14 cellular contexts compared by ENCODE assay signal in the genomic region with DNA sequence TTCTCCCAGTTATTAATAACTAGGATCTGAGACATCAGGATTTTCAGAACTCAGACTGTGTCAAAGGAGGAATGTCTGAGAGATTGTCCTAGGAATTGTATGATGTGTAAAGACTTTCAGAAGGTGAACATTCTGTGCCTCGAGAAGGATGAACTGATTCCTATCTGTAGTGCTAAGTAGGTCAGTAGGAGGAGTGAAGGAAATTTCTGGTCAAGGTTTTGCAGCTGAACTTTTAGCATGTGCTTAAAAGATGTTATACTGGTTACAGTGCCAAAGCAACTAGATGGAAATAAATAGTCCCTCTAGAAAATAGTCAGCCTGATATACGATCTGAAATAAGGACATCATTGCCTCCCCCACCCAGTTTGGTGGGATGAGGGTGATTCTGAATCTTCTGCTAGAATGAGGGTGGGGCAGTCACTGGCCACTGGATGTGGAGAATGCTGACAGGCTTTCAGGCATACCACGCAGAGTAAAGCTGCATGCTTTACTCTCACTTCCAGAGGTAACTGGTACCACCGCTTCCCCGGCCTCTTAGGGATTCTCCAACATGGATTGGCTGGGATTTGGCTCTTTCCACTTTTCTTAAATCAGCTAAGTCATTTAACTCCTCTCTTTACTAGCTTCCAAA. TPM values are rescaled to one million over a fixed set of nuclear protein-coding genes. Genes with fewer than 3 reads are reported as not detected.
DNase-seq lines count a peak whose midpoint lies in the region; ATAC-seq and TF ChIP-seq lines count a peak whose summit lies in the region.
"Had no signal": no experiment of that assay in that cellular context is flagged by ENCODE, and none has a peak within 500 bp of the region (broad histone marks: within the 10 kb centered on the region; RNA-seq: fewer than 3 reads in every experiment).

No MANE protein-coding gene starts in this region.

- peaks cover 23% of the 10 kb centered on the region for H3K4me1 Mint-ChIP-seq in HFFc6 (ENCODE audit: low read depth)
- H3K4me1 Mint-ChIP-seq: stimulated activated naive CD8-positive, alpha-beta T cell treated with anti-CD3 and anti-CD28 coated beads, Interleukin-15, amount 100 ng/mL, for 72 hours had no signal

- H3K27me3 ChIP-seq in muscle layer of colon (ENCODE audit: control insufficient read depth in 1 of 2, insufficient read depth in 2 of 2, low read length in 2 of 2), result no peaks in the 10 kb centered on the region
- no peaks in the 10 kb centered on the region for H3K27me3 ChIP-seq in thymus (ENCODE audit: control insufficient read depth, insufficient read depth)
- H3K27me3 ChIP-seq: colonic mucosa had no signal

- TF ChIP-seq CTCF in HFFc6 (IDR thresholded peaks at IDR 0.05) (no peak), choroid plexus epithelial cell (conservative IDR thresholded peaks at IDR 0.05; ENCODE audit: low read depth, low read length) (no peak), mucosa of descending colon (IDR thresholded peaks at IDR 0.05) (no peak)

- H3K36me3 ChIP-seq in muscle layer of colon (ENCODE audit: insufficient read depth, low read length) (no peaks in the 10 kb centered on the region), thymus (ENCODE audit: control insufficient read depth, insufficient read depth) (no peaks in the 10 kb centered on the region), mucosa of descending colon (ENCODE audit: low read depth) (no peaks in the 10 kb centered on the region)
- H3K36me3 ChIP-seq: colonic mucosa had no signal

- no peak for ATAC-seq in mucosa of descending colon
- ATAC-seq in HG03108 (IDR thresholded peaks at IDR 0.05; ENCODE audit: unreplicated experiment), result no peak
- ATAC-seq: activated naive CD4-positive, alpha-beta T cell treated with anti-CD3 and anti-CD28 coated beads, Interleukin-2, amount 50 U/mL, for 72 hours; stimulated activated naive CD8-positive, alpha-beta T cell treated with anti-CD3 and anti-CD28 coated beads, Interleukin-15, amount 100 ng/mL, for 72 hours had no signal

- H3K36me3 Mint-ChIP-seq in HFFc6 (ENCODE audit: low read depth), result peaks cover 10% of the 10 kb centered on the region; the same call in 1 of the 2 replicates
- H3K36me3 Mint-ChIP-seq: activated naive CD4-positive, alpha-beta T cell treated with anti-CD3 and anti-CD28 coated beads, Interleukin-2, amount 50 U/mL, for 72 hours had no signal

- H3K4me3 ChIP-seq in choroid plexus epithelial cell (ENCODE audit: low read depth, low read length) (no peak overlapping the region), muscle layer of colon (ENCODE audit: low read depth in 1 of 2, low read length in 2 of 2) (no peak overlapping the region), thymus (ENCODE audit: low read length) (no peak overlapping the region), mucosa of descending colon (no peak overlapping the region)
- H3K4me3 ChIP-seq: colonic mucosa had no signal

- 76% methylated on average over 5 of the region's 5 CpGs for WGBS in thymus

- 0 out of 2 replicates have a peak overlapping the region, but pooled peaks have one; percentile 7 for H3K27ac Mint-ChIP-seq in HFFc6
- H3K27ac Mint-ChIP-seq: activated naive CD4-positive, alpha-beta T cell treated with anti-CD3 and anti-CD28 coated beads, Interleukin-2, amount 50 U/mL, for 72 hours had no signal

- no peaks in the 10 kb centered on the region for H3K27me3 Mint-ChIP-seq in HFFc6 (ENCODE audit: insufficient read depth)
- H3K27me3 Mint-ChIP-seq: stimulated activated naive CD8-positive, alpha-beta T cell treated with anti-CD3 and anti-CD28 coated beads, Interleukin-15, amount 100 ng/mL, for 72 hours had no signal

- H3K4me1 ChIP-seq in muscle layer of colon (ENCODE audit: insufficient read depth, low read length), result peaks cover 10% of the 10 kb centered on the region
- peaks cover 4% of the 10 kb centered on the region for H3K4me1 ChIP-seq in thymus (ENCODE audit: control insufficient read depth, insufficient read depth, low read length)
- H3K4me1 ChIP-seq in mucosa of descending colon (ENCODE audit: low read depth), result no peaks in the 10 kb centered on the region
- H3K4me1 ChIP-seq: colonic mucosa had no signal

- H3K4me3 Mint-ChIP-seq in HFFc6, result no peak overlapping the region
- H3K4me3 Mint-ChIP-seq: stimulated activated naive CD8-positive, alpha-beta T cell treated with anti-CD3 and anti-CD28 coated beads, Interleukin-15, amount 100 ng/mL, for 72 hours had no signal

- H3K9me3 Mint-ChIP-seq in HFFc6, result no peaks in the 10 kb centered on the region
- H3K9me3 Mint-ChIP-seq: activated naive CD4-positive, alpha-beta T cell treated with anti-CD3 and anti-CD28 coated beads, Interleukin-2, amount 50 U/mL, for 72 hours; stimulated activated naive CD8-positive, alpha-beta T cell treated with anti-CD3 and anti-CD28 coated beads, Interleukin-15, amount 100 ng/mL, for 72 hours had no signal

- no peaks in the 10 kb centered on the region for H3K9me3 ChIP-seq in muscle layer of colon (ENCODE audit: low read length)
- H3K9me3 ChIP-seq in thymus (ENCODE audit: control insufficient read depth), result no peaks in the 10 kb centered on the region
- no peaks in the 10 kb centered on the region for H3K9me3 ChIP-seq in mucosa of descending colon
- H3K9me3 ChIP-seq: colonic mucosa had no signal

- H3K27ac ChIP-seq in muscle layer of colon (ENCODE audit: low read depth, low read length) (peak overlapping the region; percentile 14), thymus (ENCODE audit: low read depth) (peak overlapping the region; percentile 76)
- H3K27ac ChIP-seq: colonic mucosa had no signal

- intact Hi-C loops in mucosa of descending colon (cut with DNase I, micrococcal nuclease), result no loop called here

- H3K9ac ChIP-seq in muscle layer of colon (ENCODE audit: low read length), result no peak overlapping the region

- DNase-seq in HFFc6 (peak; percentile 1), choroid plexus epithelial cell (ENCODE audit: low read depth) (peak; percentile 79), mucosa of descending colon (no peak), mesenteric fat pad (ENCODE audit: low spot score) (no peak), HUDEP-2 (lab: John Stamatoyannopoulos, UW; ENCODE audit: unreplicated experiment in 76 of 76) (no peak)
- DNase-seq: colonic mucosa; COR-L47; NCI-H2171; OCI-M1; stimulated activated naive CD8-positive, alpha-beta T cell treated with anti-CD3 and anti-CD28 coated beads, Interleukin-15, amount 100 ng/mL, for 72 hours had no signal

RNA-seq across cellular contexts. Expression of a gene that starts 57.2 kb away (rescaled TPM):
- total RNA-seq in HFFc6 (2021; fragmentation: NEBNext Ultra II Directional; extraction: Animal tissue kit (Norgen Biotek cat#: 25700)), result 10 to 100 TPM; 33.2 to 39.8 (median 36.7) TPM
- polyA plus RNA-seq in thymus, result 28.4 TPM
- total RNA-seq in mucosa of descending colon (10 to 100 TPM; 35.9 to 39.6 (median 36.3) TPM), mesenteric fat pad (36.3 TPM)

Comparison
In these comparisons a context has a peak if more than half of its experiments do, and no peak if none do; other contexts are left out.
1. DNase-seq: peak in HFFc6 (single experiment) and choroid plexus epithelial cell (single experiment); none in mucosa of descending colon (0 of 3), mesenteric fat pad (single experiment) and HUDEP-2 (0 of 76).